In genomic region chr17:3888343-3889171, GRCh38 we compare ENCODE assay signal across 1 cellular context.
A peak's percentile ranks its signal among the peaks of the same experiment; 100 is the strongest.
TF ChIP-seq lines count a peak whose summit lies in the region.

No MANE protein-coding gene starts in this region.

TF ChIP-seq in K562, 482 proteins besides CTCF, POLR2A, EP300 and RAD21 (continued from another document and continues in another):
- TF ChIP-seq ETV5 (CRISPR knock-in tag; IDR thresholded peaks at IDR 0.05; ENCODE audit: low read depth): 0 out of 2 replicates have a peak, but pooled peaks have one; percentile 40
- no peak for TF ChIP-seq ZNF24 (IDR thresholded peaks at IDR 0.05)
- no peak for TF ChIP-seq CBX1 (IDR thresholded peaks at IDR 0.05; ENCODE audit: low read depth)
- no peak for TF ChIP-seq ZNF668 (CRISPR knock-in tag; IDR thresholded peaks at IDR 0.05)
- TF ChIP-seq ZNF780A (CRISPR knock-in tag; IDR thresholded peaks at IDR 0.05): no peak
- TF ChIP-seq, protein P1, sequence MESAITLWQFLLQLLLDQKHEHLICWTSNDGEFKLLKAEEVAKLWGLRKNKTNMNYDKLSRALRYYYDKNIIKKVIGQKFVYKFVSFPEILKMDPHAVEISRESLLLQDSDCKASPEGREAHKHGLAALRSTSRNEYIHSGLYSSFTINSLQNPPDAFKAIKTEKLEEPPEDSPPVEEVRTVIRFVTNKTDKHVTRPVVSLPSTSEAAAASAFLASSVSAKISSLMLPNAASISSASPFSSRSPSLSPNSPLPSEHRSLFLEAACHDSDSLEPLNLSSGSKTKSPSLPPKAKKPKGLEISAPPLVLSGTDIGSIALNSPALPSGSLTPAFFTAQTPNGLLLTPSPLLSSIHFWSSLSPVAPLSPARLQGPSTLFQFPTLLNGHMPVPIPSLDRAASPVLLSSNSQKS (CRISPR knock-in tag; IDR thresholded peaks at IDR 0.05): no peak
- TF ChIP-seq IRF2 (CRISPR knock-in tag; IDR thresholded peaks at IDR 0.05): no peak
- no peak for TF ChIP-seq FUS (optimal IDR thresholded peaks at IDR 0.05; ENCODE audit: low read depth, low read length)
- no peak for TF ChIP-seq ASH1L (IDR thresholded peaks at IDR 0.05; ENCODE audit: borderline replicate concordance, low read depth, partially characterized antibody)
- TF ChIP-seq, protein P2, sequence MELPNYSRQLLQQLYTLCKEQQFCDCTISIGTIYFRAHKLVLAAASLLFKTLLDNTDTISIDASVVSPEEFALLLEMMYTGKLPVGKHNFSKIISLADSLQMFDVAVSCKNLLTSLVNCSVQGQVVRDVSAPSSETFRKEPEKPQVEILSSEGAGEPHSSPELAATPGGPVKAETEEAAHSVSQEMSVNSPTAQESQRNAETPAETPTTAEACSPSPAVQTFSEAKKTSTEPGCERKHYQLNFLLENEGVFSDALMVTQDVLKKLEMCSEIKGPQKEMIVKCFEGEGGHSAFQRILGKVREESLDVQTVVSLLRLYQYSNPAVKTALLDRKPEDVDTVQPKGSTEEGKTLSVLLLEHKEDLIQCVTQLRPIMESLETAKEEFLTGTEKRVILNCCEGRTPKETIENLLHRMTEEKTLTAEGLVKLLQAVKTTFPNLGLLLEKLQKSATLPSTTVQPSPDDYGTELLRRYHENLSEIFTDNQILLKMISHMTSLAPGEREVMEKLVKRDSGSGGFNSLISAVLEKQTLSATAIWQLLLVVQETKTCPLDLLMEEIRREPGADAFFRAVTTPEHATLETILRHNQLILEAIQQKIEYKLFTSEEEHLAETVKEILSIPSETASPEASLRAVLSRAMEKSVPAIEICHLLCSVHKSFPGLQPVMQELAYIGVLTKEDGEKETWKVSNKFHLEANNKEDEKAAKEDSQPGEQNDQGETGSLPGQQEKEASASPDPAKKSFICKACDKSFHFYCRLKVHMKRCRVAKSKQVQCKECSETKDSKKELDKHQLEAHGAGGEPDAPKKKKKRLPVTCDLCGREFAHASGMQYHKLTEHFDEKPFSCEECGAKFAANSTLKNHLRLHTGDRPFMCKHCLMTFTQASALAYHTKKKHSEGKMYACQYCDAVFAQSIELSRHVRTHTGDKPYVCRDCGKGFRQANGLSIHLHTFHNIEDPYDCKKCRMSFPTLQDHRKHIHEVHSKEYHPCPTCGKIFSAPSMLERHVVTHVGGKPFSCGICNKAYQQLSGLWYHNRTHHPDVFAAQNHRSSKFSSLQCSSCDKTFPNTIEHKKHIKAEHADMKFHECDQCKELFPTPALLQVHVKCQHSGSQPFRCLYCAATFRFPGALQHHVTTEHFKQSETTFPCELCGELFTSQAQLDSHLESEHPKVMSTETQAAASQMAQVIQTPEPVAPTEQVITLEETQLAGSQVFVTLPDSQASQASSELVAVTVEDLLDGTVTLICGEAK (IDR thresholded peaks at IDR 0.05): no peak
- TF ChIP-seq, protein P2 (CRISPR knock-in tag; IDR thresholded peaks at IDR 0.05): no peak
- TF ChIP-seq SREBF2 (CRISPR knock-in tag; IDR thresholded peaks at IDR 0.05): no peak
- TF ChIP-seq JUNB (CRISPR knock-in tag; conservative IDR thresholded peaks at IDR 0.05): no peak
- TF ChIP-seq ZNF408 (CRISPR knock-in tag; IDR thresholded peaks at IDR 0.05; ENCODE audit: low read depth): no peak
- no peak for TF ChIP-seq CGGBP1 (CRISPR knock-in tag; IDR thresholded peaks at IDR 0.05)
- no peak for TF ChIP-seq ZNF79 (CRISPR knock-in tag; IDR thresholded peaks at IDR 0.05; ENCODE audit: low read depth)
- no peak for TF ChIP-seq OTX1 (CRISPR knock-in tag; IDR thresholded peaks at IDR 0.05)
- TF ChIP-seq ZC3H11A (IDR thresholded peaks at IDR 0.05; ENCODE audit: low read depth, low read length): no peak
- TF ChIP-seq NFYB (IDR thresholded peaks at IDR 0.05; ENCODE audit: extremely low read depth, insufficient read length): no peak
- TF ChIP-seq NCOA6 (IDR thresholded peaks at IDR 0.05): no peak
- no peak for TF ChIP-seq GTF2B (IDR thresholded peaks at IDR 0.05; ENCODE audit: extremely low read depth, insufficient read length)
- no peak for TF ChIP-seq GATAD2A (IDR thresholded peaks at IDR 0.05)
- TF ChIP-seq NFE2L1 (tag; IDR thresholded peaks at IDR 0.05; ENCODE audit: borderline replicate concordance, low read depth): no peak
- no peak for TF ChIP-seq ZKSCAN8 (CRISPR knock-in tag; IDR thresholded peaks at IDR 0.05)
- TF ChIP-seq PBX2 (CRISPR knock-in tag; IDR thresholded peaks at IDR 0.05; ENCODE audit: low read depth): no peak
- no peak for TF ChIP-seq PBX2 (tag; conservative IDR thresholded peaks at IDR 0.05; ENCODE audit: low read depth)
- no peak for TF ChIP-seq THAP12 (CRISPR knock-in tag; IDR thresholded peaks at IDR 0.05)
- no peak for TF ChIP-seq FOXA1 (IDR thresholded peaks at IDR 0.05; ENCODE audit: borderline replicate concordance)
- TF ChIP-seq PHF8 (IDR thresholded peaks at IDR 0.05; ENCODE audit: borderline replicate concordance, low read length): peak; percentile 65; the same call in 1 of the 2 replicates
- no peak for TF ChIP-seq MED1 (CRISPR knock-in tag; IDR thresholded peaks at IDR 0.05; ENCODE audit: borderline replicate concordance)
- TF ChIP-seq ZNF217 (CRISPR knock-in tag; IDR thresholded peaks at IDR 0.05): no peak
- TF ChIP-seq NFE2 (IDR thresholded peaks at IDR 0.05; ENCODE audit: low read depth): peak; percentile 77
- TF ChIP-seq SP2 (IDR thresholded peaks at IDR 0.05; ENCODE audit: extremely low read depth, low read depth, low read length, poor library complexity, severe bottlenecking): no peak
- no peak for TF ChIP-seq SNIP1 (IDR thresholded peaks at IDR 0.05; ENCODE audit: low read depth)
- TF ChIP-seq, protein P3, sequence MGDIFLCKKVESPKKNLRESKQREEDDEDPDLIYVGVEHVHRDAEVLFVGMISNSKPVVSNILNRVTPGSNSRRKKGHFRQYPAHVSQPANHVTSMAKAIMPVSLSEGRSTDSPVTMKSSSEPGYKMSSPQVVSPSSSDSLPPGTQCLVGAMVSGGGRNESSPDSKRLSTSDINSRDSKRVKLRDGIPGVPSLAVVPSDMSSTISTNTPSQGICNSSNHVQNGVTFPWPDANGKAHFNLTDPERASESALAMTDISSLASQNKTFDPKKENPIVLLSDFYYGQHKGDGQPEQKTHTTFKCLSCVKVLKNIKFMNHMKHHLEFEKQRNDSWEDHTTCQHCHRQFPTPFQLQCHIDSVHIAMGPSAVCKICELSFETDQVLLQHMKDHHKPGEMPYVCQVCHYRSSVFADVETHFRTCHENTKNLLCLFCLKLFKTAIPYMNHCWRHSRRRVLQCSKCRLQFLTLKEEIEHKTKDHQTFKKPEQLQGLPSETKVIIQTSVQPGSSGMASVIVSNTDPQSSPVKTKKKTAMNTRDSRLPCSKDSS (IDR thresholded peaks at IDR 0.05; ENCODE audit: low read depth, partially characterized antibody): no peak
- TF ChIP-seq SMAD3 (CRISPR knock-in tag; conservative IDR thresholded peaks at IDR 0.05): no peak
- TF ChIP-seq, protein P4, sequence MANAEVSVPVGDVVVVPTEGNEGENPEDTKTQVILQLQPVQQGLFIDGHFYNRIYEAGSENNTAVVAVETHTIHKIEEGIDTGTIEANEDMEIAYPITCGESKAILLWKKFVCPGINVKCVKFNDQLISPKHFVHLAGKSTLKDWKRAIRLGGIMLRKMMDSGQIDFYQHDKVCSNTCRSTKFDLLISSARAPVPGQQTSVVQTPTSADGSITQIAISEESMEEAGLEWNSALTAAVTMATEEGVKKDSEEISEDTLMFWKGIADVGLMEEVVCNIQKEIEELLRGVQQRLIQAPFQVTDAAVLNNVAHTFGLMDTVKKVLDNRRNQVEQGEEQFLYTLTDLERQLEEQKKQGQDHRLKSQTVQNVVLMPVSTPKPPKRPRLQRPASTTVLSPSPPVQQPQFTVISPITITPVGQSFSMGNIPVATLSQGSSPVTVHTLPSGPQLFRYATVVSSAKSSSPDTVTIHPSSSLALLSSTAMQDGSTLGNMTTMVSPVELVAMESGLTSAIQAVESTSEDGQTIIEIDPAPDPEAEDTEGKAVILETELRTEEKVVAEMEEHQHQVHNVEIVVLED (CRISPR knock-in tag; IDR thresholded peaks at IDR 0.05): no peak
- peak in 1 of 2 experiments; percentile 80 for TF ChIP-seq MAZ (CRISPR knock-in tag; conservative IDR thresholded peaks at IDR 0.05 in 1 of 2, IDR thresholded peaks at IDR 0.05 in 1 of 2)
- TF ChIP-seq GTF2F1 (IDR thresholded peaks at IDR 0.05; ENCODE audit: low read depth, low read length): no peak
- no peak for TF ChIP-seq CBX2 (IDR thresholded peaks at IDR 0.05; ENCODE audit: insufficient read depth, low read length, poor library complexity, severe bottlenecking)
- TF ChIP-seq RBM15 (IDR thresholded peaks at IDR 0.05; ENCODE audit: insufficient read depth, low read length): no peak
- TF ChIP-seq CREB5 (CRISPR knock-in tag; IDR thresholded peaks at IDR 0.05): no peak
- TF ChIP-seq GTF2A2 (tag; IDR thresholded peaks at IDR 0.05): no peak
- no peak for TF ChIP-seq ZNF717 (CRISPR knock-in tag; IDR thresholded peaks at IDR 0.05)
- TF ChIP-seq TCFL5 (CRISPR knock-in tag; conservative IDR thresholded peaks at IDR 0.05): no peak
- no peak for TF ChIP-seq ZNF507 (tag; conservative IDR thresholded peaks at IDR 0.05)
- peak; percentile 92 for TF ChIP-seq POLR2G (IDR thresholded peaks at IDR 0.05; ENCODE audit: low read depth, low read length)
